ENCODE assay signal across 21 cellular contexts in the genomic region with DNA sequence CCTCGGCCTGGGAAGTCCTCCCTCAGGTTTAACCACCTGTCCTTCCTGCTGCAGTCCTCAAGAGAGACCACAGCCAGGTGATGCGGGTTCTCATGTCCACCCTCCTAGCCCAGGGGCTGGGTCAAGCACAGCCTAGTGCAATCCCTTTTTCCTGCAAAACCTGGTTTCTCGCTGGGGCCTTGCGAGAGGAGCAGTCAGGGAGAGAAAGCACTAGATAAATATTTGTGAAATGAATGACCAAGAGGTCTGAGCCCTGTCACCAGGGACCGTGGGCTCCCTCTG. TPM values are rescaled to one million over a fixed set of nuclear protein-coding genes. Genes with fewer than 3 reads are reported as not detected.
DNase-seq lines count a peak whose midpoint lies in the region; ATAC-seq, FAIRE-seq and TF ChIP-seq lines count a peak whose summit lies in the region.
"Had no signal": no experiment of that assay in that cellular context is flagged by ENCODE, and none has a peak within 500 bp of the region (broad histone marks: within the 10 kb centered on the region; RNA-seq: fewer than 3 reads in every experiment).

No MANE protein-coding gene starts in this region.

- no peak for TF ChIP-seq POLR2A in A549 (IDR thresholded peaks at IDR 0.05; ENCODE audit: low read length)
- no peak for TF ChIP-seq POLR2A in esophagus muscularis mucosa (IDR thresholded peaks at IDR 0.05; ENCODE audit: low read depth)

- FAIRE-seq in A549 (lab: Jason Lieb, UNC), result no peak

- TF ChIP-seq EP300 in A549 (IDR thresholded peaks at IDR 0.05), result no peak
- TF ChIP-seq EP300 in esophagus muscularis mucosa (IDR thresholded peaks at IDR 0.05), result no peak

- H3K27me3 Mint-ChIP-seq in neural progenitor cell (ENCODE audit: insufficient read depth, low read depth), result peaks cover 27% of the 10 kb centered on the region

- H3F3A ChIP-seq in neural progenitor cell (ENCODE audit: low read depth), result peaks cover 17% of the 10 kb centered on the region

- H3K36me3 ChIP-seq in esophagus muscularis mucosa, result peaks cover 0 to 8% (median 0%) of the 10 kb centered on the region in 4 donors
- no peaks in the 10 kb centered on the region for H3K36me3 ChIP-seq in neural progenitor cell
- no peaks in the 10 kb centered on the region for H3K36me3 ChIP-seq in left ventricle myocardium inferior
- H3K36me3 ChIP-seq: BE2C, Peyer's patch had no signal

- H3K9me3 Mint-ChIP-seq in neural progenitor cell, result no peaks in the 10 kb centered on the region

- H3K9ac ChIP-seq in neural progenitor cell, result no peak overlapping the region
- H3K9ac ChIP-seq: GM23248 had no signal

- H3K27ac ChIP-seq in A549, result no peak overlapping the region
- peak overlapping the region; percentile 20; the same call in 1 of the 2 replicates for H3K27ac ChIP-seq in VCaP
- peak overlapping the region in 3 of 4 donors; percentile 44 to 77 (median 50) for H3K27ac ChIP-seq in esophagus muscularis mucosa (replicated peaks in 1 of 4)
- no peak overlapping the region for H3K27ac ChIP-seq in neural progenitor cell
- H3K27ac ChIP-seq in left ventricle myocardium inferior (replicated peaks), result no peak overlapping the region
- H3K27ac ChIP-seq: GM23248, Peyer's patch had no signal

- TF ChIP-seq CTCF in A549 (IDR thresholded peaks at IDR 0.05), result no peak
- no peak for TF ChIP-seq CTCF in VCaP (conservative IDR thresholded peaks at IDR 0.05)
- no peak for TF ChIP-seq CTCF in esophagus muscularis mucosa (IDR thresholded peaks at IDR 0.05)
- TF ChIP-seq CTCF in neural progenitor cell (IDR thresholded peaks at IDR 0.05), result no peak
- TF ChIP-seq CTCF in left ventricle myocardium inferior (IDR thresholded peaks at IDR 0.05; ENCODE audit: borderline replicate concordance), result no peak

- ATAC-seq in A549, result peak; percentile 15 to 31; a peak in 5 of 6 replicates

- intact Hi-C loops in esophagus muscularis mucosa (cut with DNase I) (no loop called here), left ventricle myocardium inferior (cut with micrococcal nuclease) (no loop called here)

- no peak overlapping the region for H2AFZ ChIP-seq in neural progenitor cell (replicated peaks)
- H2AFZ ChIP-seq: GM23248 had no signal

- H3K4me3 ChIP-seq in A549, result no peak overlapping the region
- H3K4me3 ChIP-seq in esophagus muscularis mucosa, result no peak overlapping the region
- H3K4me3 ChIP-seq in neural progenitor cell, result peak overlapping the region; percentile 34
- H3K4me3 ChIP-seq in left ventricle myocardium inferior, result no peak overlapping the region
- H3K4me3 ChIP-seq: GM23248, Peyer's patch had no signal

- 8% methylated on average over 5 of the region's 5 CpGs for whole genome bisulfite sequencing in A549 (ENCODE audit: missing lambda C conversion rate)
- 15% methylated on average over 5 of the region's 5 CpGs for WGBS in esophagus muscularis mucosa

- H3K27me3 ChIP-seq in esophagus muscularis mucosa (peaks cover 0 to 43% (median 5%) of the 10 kb centered on the region in 4 donors), neural progenitor cell (peaks cover 13% of the 10 kb centered on the region), left ventricle myocardium inferior (ENCODE audit: low read depth) (peaks cover 95% of the 10 kb centered on the region)

- CTCF ChIA-PET in A549 (lab: Yijun Ruan, JAX), result interaction anchor here (0.8 to 8.6 kb wide), 4 partner anchors 11 to 47 kb away, joined by 6 to 58 read pairs (median 19); partner anchors contain the start of gene KPTN

- no peak overlapping the region for H3K4me3 Mint-ChIP-seq in neural progenitor cell

- TF ChIP-seq RAD21 in A549 (conservative IDR thresholded peaks at IDR 0.05 in 1 of 2, IDR thresholded peaks at IDR 0.05 in 1 of 2), result no peak

- POLR2A ChIA-PET in A549 (lab: Yijun Ruan, JAX), result no interaction called here

- no peak overlapping the region for H3K4me2 ChIP-seq in A549
- H3K4me2 ChIP-seq in neural progenitor cell, result peak overlapping the region; percentile 90

- peaks cover 28% of the 10 kb centered on the region for H4K20me1 ChIP-seq in neural progenitor cell (ENCODE audit: low read depth)

- H3K9me3 ChIP-seq in A549 (no peaks in the 10 kb centered on the region), esophagus muscularis mucosa (no peaks in the 10 kb centered on the region), neural progenitor cell (ENCODE audit: low read depth) (no peaks in the 10 kb centered on the region), left ventricle myocardium inferior (replicated peaks) (no peaks in the 10 kb centered on the region)
- H3K9me3 ChIP-seq: BE2C, Peyer's patch had no signal

- no peaks in the 10 kb centered on the region for H3K79me2 ChIP-seq in neural progenitor cell (ENCODE audit: low read depth)

- H3K4me1 ChIP-seq in A549, result peaks cover 19% of the 10 kb centered on the region; the same call in 2 of the 3 replicates
- peaks cover 7 to 47% (median 41%) of the 10 kb centered on the region in 4 donors for H3K4me1 ChIP-seq in esophagus muscularis mucosa
- H3K4me1 ChIP-seq in neural progenitor cell, result peaks cover 28% of the 10 kb centered on the region
- peaks cover 7% of the 10 kb centered on the region for H3K4me1 ChIP-seq in left ventricle myocardium inferior

- no peak overlapping the region for H3K27ac Mint-ChIP-seq in neural progenitor cell
- H3K27ac Mint-ChIP-seq: CD4-positive, CD25-positive, alpha-beta regulatory T cell had no signal

- no peaks in the 10 kb centered on the region for H3K36me3 Mint-ChIP-seq in neural progenitor cell
- H3K36me3 Mint-ChIP-seq: CD4-positive, CD25-positive, alpha-beta regulatory T cell had no signal

- peaks cover 32% of the 10 kb centered on the region for H3K4me1 Mint-ChIP-seq in neural progenitor cell

- DNase-seq in A549 (ENCODE audit: low read depth in 1 of 2, low spot score in 1 of 2) (no peak), esophagus muscularis mucosa (ENCODE audit: extremely low spot score) (no peak), neural progenitor cell (ENCODE audit: low spot score) (no peak), HCEC 1CT (no peak), left ventricle myocardium inferior (no peak), NCI-H1105 treated with DMSO at 0.1 percent for 48 hours (lab: John Stamatoyannopoulos, UW) (no peak)
- DNase-seq in activated effector memory CD4-positive, alpha-beta T cell treated with anti-CD3 and anti-CD28 coated beads, Interleukin-2, amount 50 U/mL, for 16 hours, result no peak
- DNase-seq: 8988T; BE2C; CD4-positive, CD25-positive, alpha-beta regulatory T cell; COR-L47; DMS 273 treated with DMSO at 0.1 percent for 48 hours; GDM1; GM23248; KG1; NCI-H1417 treated with DMSO at 0.1 percent for 48 hours; NCI-H1930; NCI-H526 treated with DMSO at 0.1 percent for 48 hours; Peyer's patch; Right ventricle myocardium superior had no signal

TF ChIP-seq in A549, 52 proteins besides CTCF, POLR2A, EP300 and RAD21:
- TF ChIP-seq, protein P1, sequence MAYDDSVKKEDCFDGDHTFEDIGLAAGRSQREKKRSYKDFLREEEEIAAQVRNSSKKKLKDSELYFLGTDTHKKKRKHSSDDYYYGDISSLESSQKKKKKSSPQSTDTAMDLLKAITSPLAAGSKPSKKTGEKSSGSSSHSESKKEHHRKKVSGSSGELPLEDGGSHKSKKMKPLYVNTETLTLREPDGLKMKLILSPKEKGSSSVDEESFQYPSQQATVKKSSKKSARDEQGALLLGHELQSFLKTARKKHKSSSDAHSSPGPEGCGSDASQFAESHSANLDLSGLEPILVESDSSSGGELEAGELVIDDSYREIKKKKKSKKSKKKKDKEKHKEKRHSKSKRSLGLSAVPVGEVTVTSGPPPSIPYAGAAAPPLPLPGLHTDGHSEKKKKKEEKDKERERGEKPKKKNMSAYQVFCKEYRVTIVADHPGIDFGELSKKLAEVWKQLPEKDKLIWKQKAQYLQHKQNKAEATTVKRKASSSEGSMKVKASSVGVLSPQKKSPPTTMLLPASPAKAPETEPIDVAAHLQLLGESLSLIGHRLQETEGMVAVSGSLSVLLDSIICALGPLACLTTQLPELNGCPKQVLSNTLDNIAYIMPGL (CRISPR knock-in tag; IDR thresholded peaks at IDR 0.05; ENCODE audit: borderline replicate concordance), result no peak
TF ChIP-seq in A549: peak in this region for 0.

RNA-seq across cellular contexts. Expression of gene SLC8A2, which starts 2.3 kb away (rescaled TPM):
- polyA plus RNA-seq in A549 (2011; rRNA removed) (0.12 and 0.35 TPM in 2 replicates), A549 (2017; fragmentation: RNase III; extraction: RNeasy Plus Mini Kit Qiagen cat#74134 plus additional on column Dnase treatment) (0.15 to 0.30 TPM (median 0.17 TPM) in 3 replicates)
- 0.09 and 0.23 TPM in 2 replicates for polyA plus RNA-seq in A549 (2012; cell fraction: cytosol; rRNA removed)
- 0.23 and 0.70 TPM in 2 replicates for polyA plus RNA-seq in A549 (2012; cell fraction: nucleus; rRNA removed)
- 1.8 and 2.3 TPM in 2 replicates for polyA minus RNA-seq in A549 (2011; rRNA and poly(A)+ RNA removed)
- total RNA-seq in esophagus muscularis mucosa (10 to 100 TPM in 2 of 4 donors, 1 to 10 TPM in 2; 6.2 to 18.7 (median 10.4) TPM), neural progenitor cell (ENCODE audit: low replicate concordance) (14.5 and 17.6 TPM in 2 replicates), left ventricle myocardium inferior (0.30 TPM)
- total RNA-seq: CD4-positive, CD25-positive, alpha-beta regulatory T cell; GM23248 had no signal
- polyA plus RNA-seq: CD4-positive, CD25-positive, alpha-beta regulatory T cell; GM23248 had no signal

RNA-seq across cellular contexts. Expression of gene KPTN, which starts 14.7 kb away (rescaled TPM):
- polyA plus RNA-seq in A549 (2011; rRNA removed), result 10.6 and 12.5 TPM in 2 replicates
- 26.3 and 28.7 TPM in 2 replicates for polyA plus RNA-seq in A549 (2012; cell fraction: cytosol; rRNA removed)
- polyA plus RNA-seq in A549 (2012; cell fraction: nucleus; rRNA removed), result 62.7 and 66.3 TPM in 2 replicates
- 20.6 to 22.1 TPM (median 20.8 TPM) in 3 replicates for polyA plus RNA-seq in A549 (2017; fragmentation: RNase III; extraction: RNeasy Plus Mini Kit Qiagen cat#74134 plus additional on column Dnase treatment)
- polyA minus RNA-seq in A549 (2011; rRNA and poly(A)+ RNA removed), result 13.7 and 15.6 TPM in 2 replicates
- total RNA-seq in esophagus muscularis mucosa, result 1 to 10 TPM; 2.3 to 9.4 (median 5.2) TPM
- total RNA-seq in neural progenitor cell (ENCODE audit: low replicate concordance), result 17.8 and 18.1 TPM in 2 replicates
- total RNA-seq in left ventricle myocardium inferior, result 10.9 TPM

RNA-seq across cellular contexts. Expression of gene NAPA, which starts 45.5 kb away (rescaled TPM):
- polyA plus RNA-seq in A549 (2011; rRNA removed) (69.6 and 74.3 TPM in 2 replicates), A549 (2017; fragmentation: RNase III; extraction: RNeasy Plus Mini Kit Qiagen cat#74134 plus additional on column Dnase treatment) (92.5 to 101 TPM (median 94.2 TPM) in 3 replicates)
- 111 and 125 TPM in 2 replicates for polyA plus RNA-seq in A549 (2012; cell fraction: cytosol; rRNA removed)
- polyA plus RNA-seq in A549 (2012; cell fraction: nucleus; rRNA removed), result 107 and 121 TPM in 2 replicates
- 100.0 and 132 TPM in 2 replicates for polyA minus RNA-seq in A549 (2011; rRNA and poly(A)+ RNA removed)
- total RNA-seq in esophagus muscularis mucosa (100 to 1,000 TPM; 109 to 164 (median 148) TPM), neural progenitor cell (ENCODE audit: low replicate concordance) (30.2 and 44.9 TPM in 2 replicates), left ventricle myocardium inferior (120 TPM)

RNA-seq across cellular contexts. Expression of gene MEIS3, which starts 50.0 kb away (rescaled TPM):
- polyA plus RNA-seq in A549 (2011; rRNA removed), result 16.5 and 19.2 TPM in 2 replicates
- polyA plus RNA-seq in A549 (2012; cell fraction: cytosol; rRNA removed), result 18.7 and 23.4 TPM in 2 replicates
- polyA plus RNA-seq in A549 (2012; cell fraction: nucleus; rRNA removed), result 44.0 and 54.8 TPM in 2 replicates
- 21.8 to 31.4 TPM (median 27.1 TPM) in 3 replicates for polyA plus RNA-seq in A549 (2017; fragmentation: RNase III; extraction: RNeasy Plus Mini Kit Qiagen cat#74134 plus additional on column Dnase treatment)
- polyA minus RNA-seq in A549 (2011; rRNA and poly(A)+ RNA removed), result 26.1 and 39.1 TPM in 2 replicates
- 10 to 100 TPM; 22.8 to 33.2 (median 30.7) TPM for total RNA-seq in esophagus muscularis mucosa
- total RNA-seq in neural progenitor cell (ENCODE audit: low replicate concordance), result 32.2 and 70.5 TPM in 2 replicates
- 3.2 TPM for total RNA-seq in left ventricle myocardium inferior
- total RNA-seq: CD4-positive, CD25-positive, alpha-beta regulatory T cell had no signal

Comparison
In these comparisons a context has a peak if more than half of its experiments do, and no peak if none do; other contexts are left out.
1. H3K27ac ChIP-seq: peak in VCaP (single experiment) and esophagus muscularis mucosa (3 of 4); none in A549 (0 of 2), neural progenitor cell (single experiment) and left ventricle myocardium inferior (single experiment).